ENCODE assay signal across 1 cellular context in genomic region chr1:42960693-42961559, GRCh38.
TF ChIP-seq lines count a peak whose summit lies in the region.

No MANE protein-coding gene starts in this region.

TF ChIP-seq in GM23338, 12 proteins besides CTCF, POLR2A, EP300 and RAD21 (continued from another document):
- TF ChIP-seq ZNF462 (CRISPR knock-in tag; IDR thresholded peaks at IDR 0.05) (no peak), NANOG (IDR thresholded peaks at IDR 0.05; ENCODE audit: borderline replicate concordance) (no peak), ETS1 (IDR thresholded peaks at IDR 0.05) (no peak)
